ENCODE assay signal across 18 cellular contexts in genomic region chr2:42590176-42590575, GRCh38. TPM values are rescaled to one million over a fixed set of nuclear protein-coding genes. Genes with fewer than 3 reads are reported as not detected.
A peak's percentile ranks its signal among the peaks of the same experiment; 100 is the strongest.
DNase-seq lines count a peak whose midpoint lies in the region; ATAC-seq and TF ChIP-seq lines count a peak whose summit lies in the region.
"Had no signal": no experiment of that assay in that cellular context is flagged by ENCODE, and none has a peak within 500 bp of the region (broad histone marks: within the 10 kb centered on the region; RNA-seq: fewer than 3 reads in every experiment).

No MANE protein-coding gene starts in this region.

- H3K9me3 ChIP-seq in CD4-positive, alpha-beta T cell (ENCODE audit: control insufficient read depth, low read length), result no peaks in the 10 kb centered on the region
- H3K9me3 ChIP-seq in Karpas-422 (ENCODE audit: low read length) (no peaks in the 10 kb centered on the region), vagina (no peaks in the 10 kb centered on the region)

- H4K20me1 ChIP-seq in Karpas-422 (ENCODE audit: insufficient read depth, low read depth, low read length), result peaks cover 32% of the 10 kb centered on the region

- POLR2A ChIA-PET in CD4-positive, alpha-beta T cell (lab: Charles Lee), result no interaction called here

- H3K4me3 ChIP-seq in Karpas-422 (ENCODE audit: low read length) (no peak overlapping the region), vagina (no peak overlapping the region)
- H3K4me3 ChIP-seq: BLaER1 treated with 17β-estradiol and CSF1 and Interleukin-3, amounts not matched to agents 10 nM and 100 nM had no signal

- H3K9ac ChIP-seq in Karpas-422 (ENCODE audit: low read length), result no peak overlapping the region
- H3K9ac ChIP-seq: BLaER1 treated with 17β-estradiol and CSF1 and Interleukin-3, amounts not matched to agents 10 nM and 100 nM had no signal

- H3K27me3 Mint-ChIP-seq in CD4-positive, alpha-beta T cell, result no peaks in the 10 kb centered on the region
- no peaks in the 10 kb centered on the region for H3K27me3 Mint-ChIP-seq in memory B cell
- H3K27me3 Mint-ChIP-seq in stimulated activated memory B cell treated with anti-CD40 and anti-IgM and Interleukin-4, amounts not matched to agents 10 μg/mL and 1 μg/mL and 100 μg/mL, for 72 hours, result no peaks in the 10 kb centered on the region
- H3K27me3 Mint-ChIP-seq: CD4-positive, alpha-beta memory T cell had no signal

- intact Hi-C loops in CD4-positive, alpha-beta T cell (cut with DNase I, micrococcal nuclease), result no loop called here
- intact Hi-C loops in vagina (cut with DNase I), result no loop called here

- H3K36me3 Mint-ChIP-seq in CD4-positive, alpha-beta T cell (ENCODE audit: low read depth), result peaks cover 34% of the 10 kb centered on the region
- peaks cover 7% of the 10 kb centered on the region for H3K36me3 Mint-ChIP-seq in memory B cell
- peaks cover 30% of the 10 kb centered on the region for H3K36me3 Mint-ChIP-seq in stimulated activated memory B cell treated with anti-CD40 and anti-IgM and Interleukin-4, amounts not matched to agents 10 μg/mL and 1 μg/mL and 100 μg/mL, for 72 hours

- no peak for TF ChIP-seq CTCF in CD4-positive, alpha-beta T cell (IDR thresholded peaks at IDR 0.05)
- TF ChIP-seq CTCF in vagina (IDR thresholded peaks at IDR 0.05), result no peak

- TF ChIP-seq POLR2A in vagina (IDR thresholded peaks at IDR 0.05), result no peak

- H3K4me3 Mint-ChIP-seq in CD4-positive, alpha-beta T cell, result no peak overlapping the region
- H3K4me3 Mint-ChIP-seq in memory B cell, result no peak overlapping the region
- H3K4me3 Mint-ChIP-seq in stimulated activated memory B cell treated with anti-CD40 and anti-IgM and Interleukin-4, amounts not matched to agents 10 μg/mL and 1 μg/mL and 100 μg/mL, for 72 hours, result no peak overlapping the region
- H3K4me3 Mint-ChIP-seq: CD4-positive, alpha-beta memory T cell; HFFc6 had no signal

- H3K4me1 Mint-ChIP-seq in CD4-positive, alpha-beta T cell (ENCODE audit: low read depth), result peaks cover 19% of the 10 kb centered on the region
- peaks cover 13% of the 10 kb centered on the region for H3K4me1 Mint-ChIP-seq in memory B cell
- peaks cover 16% of the 10 kb centered on the region for H3K4me1 Mint-ChIP-seq in stimulated activated memory B cell treated with anti-CD40 and anti-IgM and Interleukin-4, amounts not matched to agents 10 μg/mL and 1 μg/mL and 100 μg/mL, for 72 hours

- H3K4me2 ChIP-seq in Karpas-422 (ENCODE audit: low read depth, low read length, poor library complexity, severe bottlenecking), result no peak overlapping the region
- H3K4me2 ChIP-seq: BLaER1 treated with 17β-estradiol and CSF1 and Interleukin-3, amounts not matched to agents 10 nM and 100 nM had no signal

- H3K4me1 ChIP-seq in Karpas-422 (ENCODE audit: low read length), result peaks cover 30% of the 10 kb centered on the region
- no peaks in the 10 kb centered on the region for H3K4me1 ChIP-seq in vagina
- H3K4me1 ChIP-seq: BLaER1 treated with 17β-estradiol and CSF1 and Interleukin-3, amounts not matched to agents 10 nM and 100 nM had no signal

- no peaks in the 10 kb centered on the region for H3K27me3 ChIP-seq in CD4-positive, alpha-beta T cell (ENCODE audit: control insufficient read depth, insufficient read depth, low read length)
- no peaks in the 10 kb centered on the region for H3K27me3 ChIP-seq in Karpas-422 (ENCODE audit: low read length)
- no peaks in the 10 kb centered on the region for H3K27me3 ChIP-seq in vagina
- H3K27me3 ChIP-seq: BLaER1 treated with 17β-estradiol and CSF1 and Interleukin-3, amounts not matched to agents 10 nM and 100 nM had no signal

- ATAC-seq in CD4-positive, alpha-beta T cell (ENCODE audit: poor library complexity), result no peak
- ATAC-seq in memory B cell (ENCODE audit: low read depth) (peak; percentile 78), HG03095 (IDR thresholded peaks at IDR 0.05; ENCODE audit: unreplicated experiment) (no peak)
- peak; percentile 61 for ATAC-seq in stimulated activated memory B cell treated with anti-CD40 and anti-IgM and Interleukin-4, amounts not matched to agents 10 μg/mL and 1 μg/mL and 100 μg/mL, for 72 hours

- CTCF ChIA-PET in CD4-positive, alpha-beta T cell (lab: Charles Lee), result no interaction called here

- H3K9me2 ChIP-seq in Karpas-422 (replicated peaks; ENCODE audit: insufficient read depth, low read length), result no peaks in the 10 kb centered on the region

- no peak overlapping the region for H2AFZ ChIP-seq in Karpas-422 (ENCODE audit: low read length)

- peaks cover 91% of the 10 kb centered on the region for H3K79me2 ChIP-seq in Karpas-422 (ENCODE audit: low read length)

- H3K27ac ChIP-seq in CD4-positive, alpha-beta T cell (ENCODE audit: low read depth, low read length), result no peak overlapping the region
- H3K27ac ChIP-seq in Karpas-422 (ENCODE audit: low read length), result peak overlapping the region; percentile 8
- no peak overlapping the region for H3K27ac ChIP-seq in vagina
- H3K27ac ChIP-seq: BLaER1 treated with 17β-estradiol and CSF1 and Interleukin-3, amounts not matched to agents 10 nM and 100 nM; HL-60 had no signal

- peak overlapping the region; percentile 18 for H3K27ac Mint-ChIP-seq in CD4-positive, alpha-beta T cell
- H3K27ac Mint-ChIP-seq in memory B cell, result peak overlapping the region; percentile 58
- H3K27ac Mint-ChIP-seq in stimulated activated memory B cell treated with anti-CD40 and anti-IgM and Interleukin-4, amounts not matched to agents 10 μg/mL and 1 μg/mL and 100 μg/mL, for 72 hours, result peak overlapping the region; percentile 29
- H3K27ac Mint-ChIP-seq: HFFc6 had no signal

- H3K9me3 Mint-ChIP-seq in CD4-positive, alpha-beta T cell, result no peaks in the 10 kb centered on the region
- H3K9me3 Mint-ChIP-seq in memory B cell, result no peaks in the 10 kb centered on the region
- no peaks in the 10 kb centered on the region for H3K9me3 Mint-ChIP-seq in stimulated activated memory B cell treated with anti-CD40 and anti-IgM and Interleukin-4, amounts not matched to agents 10 μg/mL and 1 μg/mL and 100 μg/mL, for 72 hours
- H3K9me3 Mint-ChIP-seq: CD4-positive, alpha-beta memory T cell; HFFc6 had no signal

- H3K36me3 ChIP-seq in Karpas-422 (ENCODE audit: insufficient read depth, low read length) (peaks cover 50% of the 10 kb centered on the region), vagina (no peaks in the 10 kb centered on the region)

- no peak for DNase-seq in CD4-positive, alpha-beta T cell
- DNase-seq in Karpas-422 (no peak), memory B cell (ENCODE audit: low spot score in 2 of 2) (no peak), vagina (ENCODE audit: extremely low spot score in 2 of 2) (no peak), NCI-H510A (lab: John Stamatoyannopoulos, UW) (no peak)
- no peak for DNase-seq in stimulated activated CD4-positive, alpha-beta T cell treated with anti-CD3 and anti-CD28 coated beads, Interleukin-4, amount 100 ng/mL, for 24 hours
- DNase-seq: 8988T; CD4-positive, alpha-beta memory T cell; COR-L47; DMS153; DMS79 treated with DMSO at 0.1 percent for 48 hours; EL; HCEC 1CT; HFFc6 had no signal

RNA-seq across cellular contexts. Expression of gene MTA3, which starts 21.7 kb away (rescaled TPM):
- 10 to 100 TPM; 27.0 to 30.9 TPM for total RNA-seq in CD4-positive, alpha-beta T cell
- total RNA-seq in Karpas-422 (2014; rRNA removed; shearing (Covaris generic); ENCODE audit: low replicate concordance), result 97.9 and 149 TPM in 2 replicates
- total RNA-seq in vagina, result 46.7 TPM

Comparison
In these comparisons a context has a peak if more than half of its experiments do, and no peak if none do; other contexts are left out.
1. ATAC-seq: peak in memory B cell (single experiment) and stimulated activated memory B cell treated with anti-CD40 and anti-IgM and Interleukin-4, amounts not matched to agents 10 μg/mL and 1 μg/mL and 100 μg/mL, for 72 hours (single experiment); none in CD4-positive, alpha-beta T cell (single experiment) and HG03095 (single experiment).
2. Peak in every context shown above with its lines, with median percentiles within 50 percentile points of each other: H3K27ac Mint-ChIP-seq.